In genomic region chr5:168917947-168918600, GRCh38 we compare ENCODE assay signal across 27 cellular contexts.
"Had no signal": no experiment of that assay in that cellular context is flagged by ENCODE, and none has a peak within 500 bp of the region (broad histone marks: within the 10 kb centered on the region; RNA-seq: fewer than 3 reads in every experiment).

No MANE protein-coding gene starts in this region.

- H3K4me2 ChIP-seq: PC-9 had no signal

- H3K4me1 Mint-ChIP-seq: activated CD4-positive, alpha-beta T cell treated with anti-CD3 and anti-CD28 coated beads, Interleukin-2, amount 10 ng/mL, durations not matched to agents 24 days and 14 days; activated T-helper 17 cell treated with anti-CD3 and anti-CD28 coated beads, Interleukin-2, amount 50 U/mL, for 72 hours had no signal

- H3K36me3 Mint-ChIP-seq: activated naive CD8-positive, alpha-beta T cell; brain; IgD-negative memory B cell had no signal

- FAIRE-seq: astrocyte had no signal

- H3K27ac Mint-ChIP-seq: activated B cell treated with CpG ODN at 0.5 μM for 24 hours; activated CD4-positive, alpha-beta T cell treated with anti-CD3 and anti-CD28 coated beads, Interleukin-2, amount 10 ng/mL, durations not matched to agents 24 days and 14 days; activated naive CD4-positive, alpha-beta T cell treated with anti-CD3 and anti-CD28 coated beads for 36 hours; activated naive CD8-positive, alpha-beta T cell; activated T-helper 17 cell treated with anti-CD3 and anti-CD28 coated beads, Interleukin-2, amount 50 U/mL, for 72 hours; T-helper 17 cell had no signal

- H3K9me3 Mint-ChIP-seq: activated B cell treated with CpG ODN at 0.5 μM for 24 hours; activated CD4-positive, alpha-beta T cell treated with anti-CD3 and anti-CD28 coated beads, Interleukin-2, amount 10 ng/mL, durations not matched to agents 24 days and 14 days; activated naive CD4-positive, alpha-beta T cell treated with anti-CD3 and anti-CD28 coated beads for 36 hours; activated T-helper 17 cell treated with anti-CD3 and anti-CD28 coated beads, Interleukin-2, amount 50 U/mL, for 72 hours; brain; IgD-negative memory B cell had no signal

- H3K4me3 Mint-ChIP-seq: activated B cell treated with CpG ODN at 0.5 μM for 24 hours; activated CD4-positive, alpha-beta T cell treated with anti-CD3 and anti-CD28 coated beads, Interleukin-2, amount 10 ng/mL, durations not matched to agents 24 days and 14 days; activated naive CD4-positive, alpha-beta T cell treated with anti-CD3 and anti-CD28 coated beads for 36 hours; activated naive CD8-positive, alpha-beta T cell; activated T-helper 17 cell treated with anti-CD3 and anti-CD28 coated beads, Interleukin-2, amount 50 U/mL, for 72 hours; brain; T-helper 17 cell had no signal

- H3K4me3 ChIP-seq: MG63, PC-9 had no signal

- H3K36me3 ChIP-seq: MG63 had no signal

- ATAC-seq: activated T-helper 17 cell treated with anti-CD3 and anti-CD28 coated beads, Interleukin-2, amount 50 U/mL, for 72 hours; T-helper 17 cell had no signal

- DNase-seq: activated B cell treated with CpG ODN at 0.5 μM for 24 hours; activated CD4-positive, alpha-beta T cell treated with anti-CD3 and anti-CD28 coated beads for 1 hour; activated CD4-positive, alpha-beta T cell treated with anti-CD3 and anti-CD28 coated beads, Interleukin-2, amount 10 ng/mL, durations not matched to agents 24 days and 14 days; activated CD4-positive, alpha-beta T cell treated with anti-CD3 and anti-CD28 coated beads, Interleukin-2, amount 50 U/mL, for 48 hours; activated CD8-positive, alpha-beta memory T cell treated with anti-CD3 and anti-CD28 coated beads for 24 hours; activated gamma-delta T cell; activated naive CD4-positive, alpha-beta T cell treated with anti-CD3 and anti-CD28 coated beads for 36 hours; activated T-cell treated with anti-CD3 and anti-CD28 coated beads, Interleukin-2, amount 50 U/mL, for 48 hours; amygdala; KG1; MG63; NCI-H1105; NCI-H1436; NCI-H1694 treated with DMSO at 0.1 percent for 48 hours; NCI-H2029 treated with DMSO at 0.1 percent for 48 hours; NCI-H345; NCI-H510A; NCI-H526 treated with DMSO at 0.1 percent for 48 hours; NCI-H82; PC-9; T-helper 17 cell; T-helper 9 cell had no signal

- H3K9me3 ChIP-seq: MG63 had no signal

- H3K27ac ChIP-seq: PC-9 had no signal

- H2AFZ ChIP-seq: PC-9 had no signal
